ENCODE assay signal across 8 cellular contexts in genomic region chr10:47646686-47647280, GRCh38.
DNase-seq lines count a peak whose midpoint lies in the region; ATAC-seq, FAIRE-seq and TF ChIP-seq lines count a peak whose summit lies in the region.
"Not testable (repeated sequence)": the region's sequence is repeated elsewhere in the genome, so short reads cannot be mapped to it uniquely, and the experiment has no call there.

No MANE protein-coding gene starts in this region.

- not testable (repeated sequence) for TF ChIP-seq EP300 in upper lobe of left lung (IDR thresholded peaks at IDR 0.05)

- H3K4me3 Mint-ChIP-seq in Calu3 (ENCODE audit: low read depth, unreplicated experiment); osteocyte (ENCODE audit: unreplicated experiment): not testable (repeated sequence)

- H3K9me3 ChIP-seq in WERI-Rb-1 (ENCODE audit: severe bottlenecking); kidney (ENCODE audit: control insufficient read depth in 1 of 2, low read length in 2 of 2); upper lobe of left lung: not testable (repeated sequence)

- not testable (repeated sequence) for H3K27ac Mint-ChIP-seq in Calu3 (ENCODE audit: unreplicated experiment); osteocyte (ENCODE audit: unreplicated experiment)

- 0 to 4% methylated on average over 2 of the region's 2 CpGs for WGBS in upper lobe of left lung, 2 donors

- not testable (repeated sequence) for H3K27me3 ChIP-seq in WERI-Rb-1 (ENCODE audit: insufficient read depth, low read depth, severe bottlenecking); upper lobe of left lung

- not testable (repeated sequence) for H3K27me3 Mint-ChIP-seq in Calu3 (ENCODE audit: unreplicated experiment); osteocyte (ENCODE audit: unreplicated experiment)

- intact Hi-C loops in Calu3 (cut with micrococcal nuclease; ENCODE audit: unreplicated experiment); kidney (cut with DNase I): not testable (repeated sequence)

- peak; percentile 97 for FAIRE-seq in kidney (lab: Jason Lieb, UNC)

- peak; percentile 63 to 84 for ATAC-seq in upper lobe of left lung (ENCODE audit: low FRiP score in 2 of 2)

- DNase-seq in Calu3: peak; percentile 62
- peak; percentile 35 for DNase-seq in HT-29 (ENCODE audit: low spot score)
- DNase-seq in WERI-Rb-1: peak; percentile 10
- peak; percentile 41 for DNase-seq in astrocyte of the cerebellum (ENCODE audit: low read depth)
- DNase-seq in epithelial cell of proximal tubule (ENCODE audit: low read depth); kidney; osteocyte (ENCODE audit: extremely low spot score, unreplicated experiment); upper lobe of left lung: not testable (repeated sequence)

- H3K4me1 ChIP-seq in kidney (ENCODE audit: control insufficient read depth in 1 of 2, insufficient read depth in 1 of 2, low read depth in 1 of 2, low read length in 2 of 2); upper lobe of left lung: not testable (repeated sequence)

- H3K4me3 ChIP-seq in WERI-Rb-1 (ENCODE audit: low read depth, low read length); astrocyte of the cerebellum (ENCODE audit: low read depth, low read length); epithelial cell of proximal tubule (ENCODE audit: low read depth, low read length); kidney (ENCODE audit: low read length in 2 of 2); upper lobe of left lung: not testable (repeated sequence)

- not testable (repeated sequence) for TF ChIP-seq POLR2A in upper lobe of left lung (IDR thresholded peaks at IDR 0.05)

- H3K36me3 Mint-ChIP-seq in Calu3 (ENCODE audit: insufficient read depth, unreplicated experiment); osteocyte (ENCODE audit: unreplicated experiment): not testable (repeated sequence)

- in situ Hi-C loops in astrocyte of the cerebellum (cut with HindIII; ENCODE audit: low sequenced_read_pairs): not testable (repeated sequence)

- CTCF ChIA-PET in Calu3 (lab: Charles Lee): not testable (repeated sequence)

- not testable (repeated sequence) for H3K4me1 Mint-ChIP-seq in Calu3 (ENCODE audit: low read depth, unreplicated experiment); osteocyte (ENCODE audit: unreplicated experiment)

- H3K9ac ChIP-seq in kidney (ENCODE audit: low read length in 2 of 2): not testable (repeated sequence)

- TF ChIP-seq CTCF in Calu3 (IDR thresholded peaks at IDR 0.05; ENCODE audit: unreplicated experiment) (peak; percentile 66), astrocyte of the cerebellum (IDR thresholded peaks at IDR 0.05; ENCODE audit: low read depth, low read length, missing control alignments) (peak; percentile 7), epithelial cell of proximal tubule (conservative IDR thresholded peaks at IDR 0.05; ENCODE audit: low read depth, low read length) (peak; percentile 43), kidney (IDR thresholded peaks at IDR 0.05; ENCODE audit: borderline replicate concordance, extremely low read depth, insufficient read depth) (peak; percentile 27), osteocyte (IDR thresholded peaks at IDR 0.05) (peak; percentile 58), upper lobe of left lung (IDR thresholded peaks at IDR 0.05) (peak in 1 of 6 experiments; percentile 24)
- not testable (repeated sequence) for TF ChIP-seq CTCF in WERI-Rb-1 (IDR thresholded peaks at IDR 0.05; ENCODE audit: low read depth, low read length)

- not testable (repeated sequence) for BruUV-seq in Calu3 (replicated peaks; lab: Mats Ljungman, UMichigan)

- not testable (repeated sequence) for H3K27ac ChIP-seq in WERI-Rb-1; kidney (ENCODE audit: low read depth in 2 of 2, low read length in 2 of 2); upper lobe of left lung

- H3K36me3 ChIP-seq in WERI-Rb-1; kidney (ENCODE audit: control insufficient read depth in 1 of 2, insufficient read depth in 2 of 2, low read length in 2 of 2); upper lobe of left lung: not testable (repeated sequence)

- H3K9me3 Mint-ChIP-seq in Calu3 (ENCODE audit: low read depth, unreplicated experiment); osteocyte (ENCODE audit: unreplicated experiment): not testable (repeated sequence)
